ENCODE assay signal across 33 cellular contexts in genomic region chr6:7406743-7407142, GRCh38. TPM values are rescaled to one million over a fixed set of nuclear protein-coding genes. Genes with fewer than 3 reads are reported as not detected.
"Had no signal": no experiment of that assay in that cellular context is flagged by ENCODE, and none has a peak within 500 bp of the region (broad histone marks: within the 10 kb centered on the region; RNA-seq: fewer than 3 reads in every experiment).

No MANE protein-coding gene starts in this region.

- DNase-seq: hypothalamus; immature natural killer cell; islet precursor cell; left ventricle myocardium inferior; midbrain; mucosa of descending colon; naive thymus-derived CD4-positive, alpha-beta T cell; ovary; right lobe of liver; stimulated activated CD4-positive, alpha-beta T cell treated with anti-CD3 and anti-CD28 coated beads, Interleukin-1b, Interleukin-23, amount 100 ng/mL, for 48 hours; stimulated activated CD4-positive, alpha-beta T cell treated with anti-CD3 and anti-CD28 coated beads, Interleukin-2, amount 100 ng/mL, for 48 hours; stimulated activated CD4-positive, alpha-beta T cell treated with anti-CD3 and anti-CD28 coated beads, Interleukin-4, amount 100 ng/mL, for 4 hours; stimulated activated CD8-positive, alpha-beta memory T cell treated with anti-CD3 and anti-CD28 coated beads, Interleukin-4, amount 100 ng/mL, for 48 hours; stimulated activated naive CD4-positive, alpha-beta T cell treated with Interleukin-2 at 50 U/mL for 16 hours; stimulated activated naive CD8-positive, alpha-beta T cell treated with anti-CD3 and anti-CD28 coated beads, Interleukin-15, amount 100 ng/mL, for 72 hours; substantia nigra; upper lobe of left lung had no signal

- ATAC-seq: mucosa of descending colon; naive thymus-derived CD4-positive, alpha-beta T cell; natural killer cell treated with Interleukin-12 subunit alpha and Interleukin-12 subunit beta and Interleukin-15 and Interleukin-18, amount 100 ng/mL, for 72 hours; right lobe of liver; stimulated activated memory B cell treated with anti-CD40 and anti-IgM and Interleukin-4, amounts not matched to agents 10 μg/mL and 1 μg/mL and 100 μg/mL, for 72 hours; stimulated activated naive CD8-positive, alpha-beta T cell treated with anti-CD3 and anti-CD28 coated beads, Interleukin-15, amount 100 ng/mL, for 72 hours had no signal

- H3K27me3 Mint-ChIP-seq: naive thymus-derived CD4-positive, alpha-beta T cell; natural killer cell treated with Interleukin-12 subunit alpha and Interleukin-12 subunit beta and Interleukin-15 and Interleukin-18, amount 100 ng/mL, for 72 hours; progenitor cell of endocrine pancreas; stimulated activated memory B cell treated with anti-CD40 and anti-IgM and Interleukin-4, amounts not matched to agents 10 μg/mL and 1 μg/mL and 100 μg/mL, for 72 hours; stimulated activated naive CD8-positive, alpha-beta T cell treated with anti-CD3 and anti-CD28 coated beads, Interleukin-15, amount 100 ng/mL, for 72 hours had no signal

- H3K4me3 Mint-ChIP-seq: immature natural killer cell; naive thymus-derived CD4-positive, alpha-beta T cell; natural killer cell treated with Interleukin-12 subunit alpha and Interleukin-12 subunit beta and Interleukin-15 and Interleukin-18, amount 100 ng/mL, for 72 hours; stimulated activated memory B cell treated with anti-CD40 and anti-IgM and Interleukin-4, amounts not matched to agents 10 μg/mL and 1 μg/mL and 100 μg/mL, for 72 hours; stimulated activated naive CD8-positive, alpha-beta T cell treated with anti-CD3 and anti-CD28 coated beads, Interleukin-15, amount 100 ng/mL, for 72 hours had no signal

- H3K4me1 Mint-ChIP-seq: immature natural killer cell; naive thymus-derived CD4-positive, alpha-beta T cell; stimulated activated memory B cell treated with anti-CD40 and anti-IgM and Interleukin-4, amounts not matched to agents 10 μg/mL and 1 μg/mL and 100 μg/mL, for 72 hours; stimulated activated naive CD8-positive, alpha-beta T cell treated with anti-CD3 and anti-CD28 coated beads, Interleukin-15, amount 100 ng/mL, for 72 hours had no signal

- H3K27ac Mint-ChIP-seq: immature natural killer cell; naive thymus-derived CD4-positive, alpha-beta T cell; natural killer cell treated with Interleukin-12 subunit alpha and Interleukin-12 subunit beta and Interleukin-15 and Interleukin-18, amount 100 ng/mL, for 72 hours; progenitor cell of endocrine pancreas; stimulated activated memory B cell treated with anti-CD40 and anti-IgM and Interleukin-4, amounts not matched to agents 10 μg/mL and 1 μg/mL and 100 μg/mL, for 72 hours; stimulated activated naive CD8-positive, alpha-beta T cell treated with anti-CD3 and anti-CD28 coated beads, Interleukin-15, amount 100 ng/mL, for 72 hours had no signal

- H3K9me3 ChIP-seq: left ventricle myocardium inferior, mucosa of descending colon, ovary, right atrium auricular region, right lobe of liver, tibial nerve, upper lobe of left lung, vagina had no signal

RNA-seq across cellular contexts. Expression of gene CAGE1, which starts 17.2 kb away (rescaled TPM):
- total RNA-seq: kidney epithelial cell, left ventricle myocardium inferior, lower leg skin, mesenteric fat pad, myocyte, omental fat pad, ovary, progenitor cell of endocrine pancreas, renal cortical epithelial cell, right atrium auricular region, right lobe of liver, skeletal muscle tissue, smooth muscle cell, temporal lobe, tibial nerve, upper lobe of left lung, urinary bladder, vagina had no signal
